In the genomic region with DNA sequence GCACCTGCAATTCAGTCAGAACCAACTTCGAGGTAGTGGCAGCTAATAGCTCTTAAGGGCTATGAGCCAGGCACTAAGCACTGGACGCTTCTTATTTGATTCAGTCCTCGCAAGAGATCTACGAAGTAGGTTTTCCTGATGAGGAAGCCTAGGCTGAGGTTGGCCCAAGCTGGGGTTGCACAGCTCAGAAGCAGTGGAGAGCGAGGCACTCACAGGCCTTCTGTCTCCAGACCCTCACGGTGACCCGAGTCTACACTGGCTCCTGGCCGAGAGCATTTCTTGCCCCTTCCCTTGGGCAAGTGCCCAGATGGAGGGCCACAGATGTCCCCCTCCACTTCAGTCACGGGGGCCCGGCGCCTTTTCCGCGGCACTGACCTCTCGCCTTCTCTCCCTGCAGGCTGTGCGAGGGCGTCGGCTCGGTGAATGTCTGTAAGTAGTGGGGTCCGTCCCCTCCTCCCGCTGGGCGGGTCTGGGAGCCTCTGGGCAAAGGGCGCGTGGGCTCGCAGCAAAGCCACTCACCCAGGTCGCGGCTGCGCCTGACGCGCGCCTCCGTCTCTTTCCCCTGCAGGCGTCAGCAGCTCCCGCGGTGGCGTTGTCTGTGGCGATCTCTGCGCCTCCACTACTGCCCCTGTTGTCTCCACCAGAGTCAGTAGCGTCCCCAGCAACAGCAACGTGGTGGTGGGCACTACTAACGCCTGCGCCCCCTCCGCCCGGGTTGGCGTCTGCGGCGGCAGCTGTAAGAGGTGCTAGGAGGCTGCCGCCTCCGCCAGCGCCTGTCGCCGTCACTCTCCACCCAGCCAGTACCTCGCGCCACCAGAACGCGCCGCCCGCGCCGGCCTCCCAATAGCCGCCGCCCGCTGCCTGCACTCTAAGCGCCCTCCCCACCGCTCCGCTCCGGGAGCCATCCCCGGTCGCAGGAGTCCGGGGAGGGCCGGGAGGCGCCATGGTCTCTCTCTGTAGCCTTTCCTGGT, we compare ENCODE assay signal across 1 cellular context.
TF ChIP-seq lines count a peak whose summit lies in the region.

No MANE protein-coding gene starts in this region.

TF ChIP-seq in K562, 482 proteins besides CTCF, POLR2A, EP300 and RAD21:
- TF ChIP-seq CREBBP (IDR thresholded peaks at IDR 0.05; ENCODE audit: low read depth, low read length), result no peak
- TF ChIP-seq, protein P1, sequence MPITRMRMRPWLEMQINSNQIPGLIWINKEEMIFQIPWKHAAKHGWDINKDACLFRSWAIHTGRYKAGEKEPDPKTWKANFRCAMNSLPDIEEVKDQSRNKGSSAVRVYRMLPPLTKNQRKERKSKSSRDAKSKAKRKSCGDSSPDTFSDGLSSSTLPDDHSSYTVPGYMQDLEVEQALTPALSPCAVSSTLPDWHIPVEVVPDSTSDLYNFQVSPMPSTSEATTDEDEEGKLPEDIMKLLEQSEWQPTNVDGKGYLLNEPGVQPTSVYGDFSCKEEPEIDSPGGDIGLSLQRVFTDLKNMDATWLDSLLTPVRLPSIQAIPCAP (CRISPR knock-in tag; IDR thresholded peaks at IDR 0.05; ENCODE audit: borderline replicate concordance), result no peak
- TF ChIP-seq NRF1 (conservative IDR thresholded peaks at IDR 0.05 in 1 of 2, IDR thresholded peaks at IDR 0.05 in 1 of 2), result 0 out of 4 replicates have a peak, but pooled peaks of 1 of the 2 experiments have one; percentile 21
